1 cellular context compared by ENCODE assay signal in the genomic region with DNA sequence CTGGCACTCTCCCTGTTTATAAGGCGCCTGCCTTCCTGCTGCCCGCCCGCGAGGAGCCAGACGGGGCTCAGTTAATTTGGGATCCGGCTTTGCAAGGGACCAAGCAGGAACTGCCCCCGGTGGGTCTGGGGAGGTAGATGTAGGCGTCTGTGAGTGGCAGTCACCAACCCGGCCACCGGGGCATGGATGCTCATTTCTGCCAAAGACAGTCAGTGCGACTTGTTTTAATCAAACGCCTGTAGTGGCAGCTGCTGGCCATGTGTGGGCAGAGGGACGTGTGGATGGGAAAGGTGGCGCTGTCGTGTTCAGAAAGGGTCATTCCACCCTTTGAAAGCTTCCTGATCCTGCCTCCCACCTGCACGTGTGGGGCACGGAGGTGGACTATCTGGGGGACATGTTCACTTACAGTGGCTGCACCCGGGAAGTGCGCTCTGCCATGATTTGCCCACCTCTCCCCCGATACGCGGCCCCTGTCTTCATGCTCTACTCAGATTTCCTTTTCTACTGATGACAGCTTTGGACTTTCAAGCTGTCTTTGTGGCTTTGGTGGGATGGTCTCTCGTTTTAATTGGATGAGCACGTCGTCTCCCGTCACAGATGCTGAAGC.
TF ChIP-seq lines count a peak whose summit lies in the region.

No MANE protein-coding gene starts in this region.

TF ChIP-seq in HepG2, 621 proteins besides CTCF, POLR2A, EP300 and RAD21 (continued from another document and continues in another):
- peak; percentile 72; the same call in 1 of the 2 replicates for TF ChIP-seq ZNF318 (CRISPR knock-in tag; IDR thresholded peaks at IDR 0.05)
- no peak for TF ChIP-seq ZNF337 (CRISPR knock-in tag; IDR thresholded peaks at IDR 0.05; ENCODE audit: borderline replicate concordance, low read depth)
- no peak; the same call in 1 of the 2 replicates for TF ChIP-seq TARDBP (CRISPR knock-in tag; IDR thresholded peaks at IDR 0.05)
- TF ChIP-seq HNRNPLL (IDR thresholded peaks at IDR 0.05; ENCODE audit: low read depth, low read length, poor library complexity, severe bottlenecking) = no peak
- no peak for TF ChIP-seq ZNF30 (CRISPR knock-in tag; IDR thresholded peaks at IDR 0.05)
- no peak for TF ChIP-seq ZNF546 (CRISPR knock-in tag; conservative IDR thresholded peaks at IDR 0.05)
- no peak for TF ChIP-seq ZFAT (CRISPR knock-in tag; conservative IDR thresholded peaks at IDR 0.05)
- TF ChIP-seq RBAK (CRISPR knock-in tag; IDR thresholded peaks at IDR 0.05) = no peak
- TF ChIP-seq CBFB (CRISPR knock-in tag; IDR thresholded peaks at IDR 0.05) = no peak
- no peak for TF ChIP-seq KDM6A (CRISPR knock-in tag; IDR thresholded peaks at IDR 0.05; ENCODE audit: low read depth)
- TF ChIP-seq EEA1 (CRISPR knock-in tag; IDR thresholded peaks at IDR 0.05; ENCODE audit: borderline replicate concordance) = no peak
- TF ChIP-seq MZF1 (CRISPR knock-in tag; IDR thresholded peaks at IDR 0.05; ENCODE audit: borderline replicate concordance) = no peak
- no peak for TF ChIP-seq ZNF101 (CRISPR knock-in tag; IDR thresholded peaks at IDR 0.05; ENCODE audit: borderline replicate concordance, low read depth)
- peak; percentile 27; the same call in 1 of the 3 replicates for TF ChIP-seq MXI1 (IDR thresholded peaks at IDR 0.05; ENCODE audit: borderline replicate concordance, low read depth, low read length)
- TF ChIP-seq KDM4B (CRISPR knock-in tag; IDR thresholded peaks at IDR 0.05) = no peak; the same call in 1 of the 2 replicates
- TF ChIP-seq, protein P1, sequence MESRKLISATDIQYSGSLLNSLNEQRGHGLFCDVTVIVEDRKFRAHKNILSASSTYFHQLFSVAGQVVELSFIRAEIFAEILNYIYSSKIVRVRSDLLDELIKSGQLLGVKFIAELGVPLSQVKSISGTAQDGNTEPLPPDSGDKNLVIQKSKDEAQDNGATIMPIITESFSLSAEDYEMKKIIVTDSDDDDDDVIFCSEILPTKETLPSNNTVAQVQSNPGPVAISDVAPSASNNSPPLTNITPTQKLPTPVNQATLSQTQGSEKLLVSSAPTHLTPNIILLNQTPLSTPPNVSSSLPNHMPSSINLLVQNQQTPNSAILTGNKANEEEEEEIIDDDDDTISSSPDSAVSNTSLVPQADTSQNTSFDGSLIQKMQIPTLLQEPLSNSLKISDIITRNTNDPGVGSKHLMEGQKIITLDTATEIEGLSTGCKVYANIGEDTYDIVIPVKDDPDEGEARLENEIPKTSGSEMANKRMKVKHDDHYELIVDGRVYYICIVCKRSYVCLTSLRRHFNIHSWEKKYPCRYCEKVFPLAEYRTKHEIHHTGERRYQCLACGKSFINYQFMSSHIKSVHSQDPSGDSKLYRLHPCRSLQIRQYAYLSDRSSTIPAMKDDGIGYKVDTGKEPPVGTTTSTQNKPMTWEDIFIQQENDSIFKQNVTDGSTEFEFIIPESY (CRISPR knock-in tag; IDR thresholded peaks at IDR 0.05) = peak; percentile 29; the same call in 1 of the 2 replicates
- no peak for TF ChIP-seq SMYD3 (CRISPR knock-in tag; IDR thresholded peaks at IDR 0.05)
- no peak for TF ChIP-seq PRPF4 (IDR thresholded peaks at IDR 0.05; ENCODE audit: low read depth, low read length, poor library complexity, severe bottlenecking)
- no peak for TF ChIP-seq ZFP37 (CRISPR knock-in tag; IDR thresholded peaks at IDR 0.05; ENCODE audit: borderline replicate concordance)
- no peak for TF ChIP-seq KIAA2018 (CRISPR knock-in tag; IDR thresholded peaks at IDR 0.05; ENCODE audit: borderline replicate concordance)
- no peak; the same call in 1 of the 2 replicates for TF ChIP-seq ZNF280B (CRISPR knock-in tag; IDR thresholded peaks at IDR 0.05; ENCODE audit: borderline replicate concordance)
- TF ChIP-seq POLR2AphosphoS5 (IDR thresholded peaks at IDR 0.05; ENCODE audit: low read depth, low read length) = no peak
- TF ChIP-seq KLF6 (CRISPR knock-in tag; IDR thresholded peaks at IDR 0.05) = no peak
- no peak for TF ChIP-seq ATF7 (IDR thresholded peaks at IDR 0.05)
- TF ChIP-seq ATF7 (CRISPR knock-in tag; IDR thresholded peaks at IDR 0.05) = no peak
- no peak for TF ChIP-seq GLMP (CRISPR knock-in tag; IDR thresholded peaks at IDR 0.05; ENCODE audit: borderline replicate concordance)
- TF ChIP-seq HOXD1 (CRISPR knock-in tag; IDR thresholded peaks at IDR 0.05) = no peak
- TF ChIP-seq BORCS8-MEF2B (CRISPR knock-in tag; IDR thresholded peaks at IDR 0.05) = peak; percentile 63
- no peak for TF ChIP-seq SOX13 (IDR thresholded peaks at IDR 0.05)
- TF ChIP-seq SOX13 (CRISPR knock-in tag; conservative IDR thresholded peaks at IDR 0.05 in 1 of 2, IDR thresholded peaks at IDR 0.05 in 1 of 2) = no peak
- TF ChIP-seq, protein P2, sequence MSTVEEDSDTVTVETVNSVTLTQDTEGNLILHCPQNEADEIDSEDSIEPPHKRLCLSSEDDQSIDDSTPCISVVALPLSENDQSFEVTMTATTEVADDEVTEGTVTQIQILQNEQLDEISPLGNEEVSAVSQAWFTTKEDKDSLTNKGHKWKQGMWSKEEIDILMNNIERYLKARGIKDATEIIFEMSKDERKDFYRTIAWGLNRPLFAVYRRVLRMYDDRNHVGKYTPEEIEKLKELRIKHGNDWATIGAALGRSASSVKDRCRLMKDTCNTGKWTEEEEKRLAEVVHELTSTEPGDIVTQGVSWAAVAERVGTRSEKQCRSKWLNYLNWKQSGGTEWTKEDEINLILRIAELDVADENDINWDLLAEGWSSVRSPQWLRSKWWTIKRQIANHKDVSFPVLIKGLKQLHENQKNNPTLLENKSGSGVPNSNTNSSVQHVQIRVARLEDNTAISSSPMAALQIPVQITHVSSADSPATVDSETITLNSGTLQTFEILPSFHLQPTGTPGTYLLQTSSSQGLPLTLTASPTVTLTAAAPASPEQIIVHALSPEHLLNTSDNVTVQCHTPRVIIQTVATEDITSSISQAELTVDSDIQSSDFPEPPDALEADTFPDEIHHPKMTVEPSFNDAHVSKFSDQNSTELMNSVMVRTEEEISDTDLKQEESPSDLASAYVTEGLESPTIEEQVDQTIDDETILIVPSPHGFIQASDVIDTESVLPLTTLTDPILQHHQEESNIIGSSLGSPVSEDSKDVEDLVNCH (CRISPR knock-in tag; IDR thresholded peaks at IDR 0.05) = no peak
- no peak for TF ChIP-seq ISL2 (CRISPR knock-in tag; IDR thresholded peaks at IDR 0.05)
